ENCODE assay signal across 9 cellular contexts in genomic region chr19:6238643-6239281, GRCh38. TPM values are rescaled to one million over a fixed set of nuclear protein-coding genes. Genes with fewer than 3 reads are reported as not detected.
A peak's percentile ranks its signal among the peaks of the same experiment; 100 is the strongest.
DNase-seq lines count a peak whose midpoint lies in the region; ATAC-seq and TF ChIP-seq lines count a peak whose summit lies in the region.
"Had no signal": no experiment of that assay in that cellular context is flagged by ENCODE, and none has a peak within 500 bp of the region (broad histone marks: within the 10 kb centered on the region; RNA-seq: fewer than 3 reads in every experiment).

No MANE protein-coding gene starts in this region.

- H3K4me3 ChIP-seq in testis = no peak overlapping the region

- DNase-seq in DMS79 treated with DMSO at 0.1 percent for 48 hours (lab: John Stamatoyannopoulos, UW) = peak; percentile 6
- DNase-seq in DMS79 (lab: John Stamatoyannopoulos, UW) = no peak
- DNase-seq in anterior cingulate cortex (lab: John Stamatoyannopoulos, UW) = peak in 32 of 58 donors; percentile 13 to 64 (median 37)
- peak; percentile 81 for DNase-seq in left ventricle myocardium superior
- peak; percentile 41 for DNase-seq in testis
- no peak for DNase-seq in GM13976 (ENCODE audit: low spot score)
- DNase-seq in NCI-H146 (lab: John Stamatoyannopoulos, UW) = no peak
- DNase-seq in effector CD8-positive, alpha-beta T cell (lab: John Stamatoyannopoulos, UW) = no peak
- DNase-seq: 8988T had no signal

- intact Hi-C loops in left ventricle myocardium superior (cut with micrococcal nuclease) (no loop called here), testis (cut with DNase I; ENCODE audit: low total_unique reads) (no loop called here)

- no peak for TF ChIP-seq CTCF in testis (IDR thresholded peaks at IDR 0.05)
- no peak for TF ChIP-seq CTCF in GM13976 (IDR thresholded peaks at IDR 0.05; ENCODE audit: borderline replicate concordance, control extremely low read depth, extremely low read depth, insufficient read depth, missing control alignments)

- no peaks in the 10 kb centered on the region for H3K36me3 ChIP-seq in testis (ENCODE audit: low read depth, missing control alignments)

- ATAC-seq in left ventricle myocardium superior = peak; percentile 61

- no peaks in the 10 kb centered on the region for H3K9me3 ChIP-seq in testis

- peak overlapping the region in 1 of 2 donors; percentile 79 for H3K27ac ChIP-seq in testis

- in situ Hi-C loops in GM13976 (cut with MboI; ENCODE audit: low sequenced_read_pairs, unreplicated experiment) = no loop called here

- no peak for TF ChIP-seq POLR2A in testis (IDR thresholded peaks at IDR 0.05)

- H3K27me3 ChIP-seq in testis = no peaks in the 10 kb centered on the region

- WGBS in testis, 2 donors = 58 to 72% methylated on average over 20 to 24 of the region's 24 CpGs

- H3K4me1 ChIP-seq in testis = peaks cover 21% of the 10 kb centered on the region

RNA-seq across cellular contexts. Expression of gene MLLT1, which starts 41.0 kb away (rescaled TPM):
- 45.8 TPM for total RNA-seq in left ventricle myocardium superior
- total RNA-seq in testis = 10 to 100 TPM; 17.3 to 22.4 TPM
- 32.0 TPM for polyA plus RNA-seq in testis (ENCODE audit: insufficient read depth, low read depth, low replicate concordance)

Comparison
In these comparisons a context has a peak if more than half of its experiments do, and no peak if none do; other contexts are left out.
1. DNase-seq: peak in DMS79 treated with DMSO at 0.1 percent for 48 hours (single experiment), anterior cingulate cortex (32 of 58), left ventricle myocardium superior (single experiment) and testis (single experiment); none in DMS79 (single experiment), GM13976 (single experiment), NCI-H146 (single experiment) and effector CD8-positive, alpha-beta T cell (single experiment).